In the genomic region with DNA sequence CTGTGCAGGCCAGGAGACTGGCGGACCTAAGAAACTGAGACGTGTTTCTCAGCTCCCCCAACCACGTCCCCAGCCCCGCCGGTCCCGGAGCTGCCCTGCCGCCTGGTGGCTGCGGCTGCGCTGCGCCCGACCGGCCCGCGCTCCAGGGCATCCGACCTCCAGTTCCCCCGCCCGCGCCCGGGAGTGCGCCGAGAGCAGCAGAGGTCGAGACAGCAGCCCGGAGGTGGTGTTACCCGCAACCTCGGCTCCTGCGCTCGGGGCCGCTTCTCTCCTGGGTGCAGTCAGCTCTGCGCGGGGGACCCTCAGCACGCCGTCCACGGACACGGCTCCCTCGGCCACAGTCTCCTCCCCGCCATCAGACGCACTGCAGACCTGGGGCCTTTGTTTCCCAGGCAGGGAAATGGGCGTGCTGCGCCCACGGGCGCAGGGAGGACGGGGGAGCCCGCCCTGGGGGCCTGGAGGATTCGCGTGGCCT, we compare ENCODE assay signal across 1 cellular context.
TF ChIP-seq lines count a peak whose summit lies in the region.

No MANE protein-coding gene starts in this region.

TF ChIP-seq in K562, 482 proteins besides CTCF, POLR2A, EP300 and RAD21 (continued from another document):
- TF ChIP-seq NCOA1 (IDR thresholded peaks at IDR 0.05; ENCODE audit: low read depth) (no peak), ELF2 (CRISPR knock-in tag; IDR thresholded peaks at IDR 0.05) (no peak), ZNF165 (CRISPR knock-in tag; IDR thresholded peaks at IDR 0.05; ENCODE audit: borderline replicate concordance) (no peak), MYC (IDR thresholded peaks at IDR 0.05; ENCODE audit: low read depth, low read length) (0 out of 2 replicates have a peak, but pooled peaks have one; percentile 30), MYC (CRISPR knock-in tag; IDR thresholded peaks at IDR 0.05; ENCODE audit: borderline replicate concordance, low read depth) (no peak), ZNF311 (CRISPR knock-in tag; IDR thresholded peaks at IDR 0.05) (no peak), SPI1 (IDR thresholded peaks at IDR 0.05; ENCODE audit: borderline replicate concordance, low read depth, low read length) (peak; percentile 38; the same call in 1 of the 2 replicates), ZNF212 (CRISPR knock-in tag; IDR thresholded peaks at IDR 0.05) (no peak), CBFA2T2 (conservative IDR thresholded peaks at IDR 0.05) (no peak), ZNF224 (CRISPR knock-in tag; IDR thresholded peaks at IDR 0.05) (no peak), ETV1 (tag; conservative IDR thresholded peaks at IDR 0.05; ENCODE audit: low read depth) (peak; percentile 71), POLR2B (IDR thresholded peaks at IDR 0.05; ENCODE audit: low read depth, partially characterized antibody) (no peak), CBX8 (IDR thresholded peaks at IDR 0.05; ENCODE audit: borderline replicate concordance, extremely low read depth, low read depth, low read length, poor library complexity, severe bottlenecking) (no peak), SMAD1 (IDR thresholded peaks at IDR 0.05; ENCODE audit: low read depth, low read length, partially characterized antibody) (no peak), ZNF830 (CRISPR knock-in tag; IDR thresholded peaks at IDR 0.05) (no peak), XRCC3 (IDR thresholded peaks at IDR 0.05) (no peak), PHF8 (IDR thresholded peaks at IDR 0.05; ENCODE audit: borderline replicate concordance, low read length) (peak; percentile 50; the same call in 1 of the 2 replicates), SIX5 (IDR thresholded peaks at IDR 0.05; ENCODE audit: borderline replicate concordance in 1 of 2, insufficient read depth in 1 of 2, low read depth in 1 of 2, low read length in 2 of 2) (no peak), ZNF274 (IDR thresholded peaks at IDR 0.05; ENCODE audit: borderline replicate concordance, low read depth, low read length) (no peak), TCFL5 (CRISPR knock-in tag; conservative IDR thresholded peaks at IDR 0.05) (no peak), U2AF2 (optimal IDR thresholded peaks at IDR 0.05; ENCODE audit: low read depth, low read length) (no peak), ELF1 (tag; IDR thresholded peaks at IDR 0.05) (peak; percentile 73), MYBL2 (IDR thresholded peaks at IDR 0.05; ENCODE audit: low read depth) (no peak), MYBL2 (CRISPR knock-in tag; IDR thresholded peaks at IDR 0.05; ENCODE audit: borderline replicate concordance) (no peak), STAG1 (CRISPR knock-in tag; IDR thresholded peaks at IDR 0.05; ENCODE audit: borderline replicate concordance) (peak; percentile 39; the same call in 1 of the 2 replicates), POLR2G (IDR thresholded peaks at IDR 0.05; ENCODE audit: low read depth, low read length) (peak; percentile 64), ZFP1 (CRISPR knock-in tag; IDR thresholded peaks at IDR 0.05) (no peak), GATA2 (CRISPR knock-in tag; IDR thresholded peaks at IDR 0.05) (no peak), NCOR1 (IDR thresholded peaks at IDR 0.05) (no peak), SMARCA5 (IDR thresholded peaks at IDR 0.05) (0 out of 2 replicates have a peak, but pooled peaks have one; percentile 19), MAZ (CRISPR knock-in tag; conservative IDR thresholded peaks at IDR 0.05 in 1 of 2, IDR thresholded peaks at IDR 0.05 in 1 of 2) (peak; percentile 85 to 96), EGR1 (conservative IDR thresholded peaks at IDR 0.05) (0 out of 2 replicates have a peak, but pooled peaks have one; percentile 13), EZH2 (IDR thresholded peaks at IDR 0.05; ENCODE audit: borderline replicate concordance, low read depth, low read length) (no peak)
- TF ChIP-seq, protein P1, sequence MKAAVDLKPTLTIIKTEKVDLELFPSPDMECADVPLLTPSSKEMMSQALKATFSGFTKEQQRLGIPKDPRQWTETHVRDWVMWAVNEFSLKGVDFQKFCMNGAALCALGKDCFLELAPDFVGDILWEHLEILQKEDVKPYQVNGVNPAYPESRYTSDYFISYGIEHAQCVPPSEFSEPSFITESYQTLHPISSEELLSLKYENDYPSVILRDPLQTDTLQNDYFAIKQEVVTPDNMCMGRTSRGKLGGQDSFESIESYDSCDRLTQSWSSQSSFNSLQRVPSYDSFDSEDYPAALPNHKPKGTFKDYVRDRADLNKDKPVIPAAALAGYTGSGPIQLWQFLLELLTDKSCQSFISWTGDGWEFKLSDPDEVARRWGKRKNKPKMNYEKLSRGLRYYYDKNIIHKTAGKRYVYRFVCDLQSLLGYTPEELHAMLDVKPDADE (conservative IDR thresholded peaks at IDR 0.05; ENCODE audit: control insufficient read depth, low read depth, low read length): no peak
- TF ChIP-seq, protein P2, sequence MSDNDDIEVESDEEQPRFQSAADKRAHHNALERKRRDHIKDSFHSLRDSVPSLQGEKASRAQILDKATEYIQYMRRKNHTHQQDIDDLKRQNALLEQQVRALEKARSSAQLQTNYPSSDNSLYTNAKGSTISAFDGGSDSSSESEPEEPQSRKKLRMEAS (CRISPR knock-in tag; IDR thresholded peaks at IDR 0.05): peak; percentile 34; the same call in 1 of the 2 replicates
- TF ChIP-seq, protein P3, sequence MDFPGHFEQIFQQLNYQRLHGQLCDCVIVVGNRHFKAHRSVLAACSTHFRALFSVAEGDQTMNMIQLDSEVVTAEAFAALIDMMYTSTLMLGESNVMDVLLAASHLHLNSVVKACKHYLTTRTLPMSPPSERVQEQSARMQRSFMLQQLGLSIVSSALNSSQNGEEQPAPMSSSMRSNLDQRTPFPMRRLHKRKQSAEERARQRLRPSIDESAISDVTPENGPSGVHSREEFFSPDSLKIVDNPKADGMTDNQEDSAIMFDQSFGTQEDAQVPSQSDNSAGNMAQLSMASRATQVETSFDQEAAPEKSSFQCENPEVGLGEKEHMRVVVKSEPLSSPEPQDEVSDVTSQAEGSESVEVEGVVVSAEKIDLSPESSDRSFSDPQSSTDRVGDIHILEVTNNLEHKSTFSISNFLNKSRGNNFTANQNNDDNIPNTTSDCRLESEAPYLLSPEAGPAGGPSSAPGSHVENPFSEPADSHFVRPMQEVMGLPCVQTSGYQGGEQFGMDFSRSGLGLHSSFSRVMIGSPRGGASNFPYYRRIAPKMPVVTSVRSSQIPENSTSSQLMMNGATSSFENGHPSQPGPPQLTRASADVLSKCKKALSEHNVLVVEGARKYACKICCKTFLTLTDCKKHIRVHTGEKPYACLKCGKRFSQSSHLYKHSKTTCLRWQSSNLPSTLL (IDR thresholded peaks at IDR 0.05): no peak
- TF ChIP-seq, protein P4, sequence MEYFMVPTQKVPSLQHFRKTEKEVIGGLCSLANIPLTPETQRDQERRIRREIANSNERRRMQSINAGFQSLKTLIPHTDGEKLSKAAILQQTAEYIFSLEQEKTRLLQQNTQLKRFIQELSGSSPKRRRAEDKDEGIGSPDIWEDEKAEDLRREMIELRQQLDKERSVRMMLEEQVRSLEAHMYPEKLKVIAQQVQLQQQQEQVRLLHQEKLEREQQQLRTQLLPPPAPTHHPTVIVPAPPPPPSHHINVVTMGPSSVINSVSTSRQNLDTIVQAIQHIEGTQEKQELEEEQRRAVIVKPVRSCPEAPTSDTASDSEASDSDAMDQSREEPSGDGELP (CRISPR knock-in tag; IDR thresholded peaks at IDR 0.05; ENCODE audit: borderline replicate concordance): peak; percentile 44; the same call in 1 of the 2 replicates
- TF ChIP-seq, protein P5, sequence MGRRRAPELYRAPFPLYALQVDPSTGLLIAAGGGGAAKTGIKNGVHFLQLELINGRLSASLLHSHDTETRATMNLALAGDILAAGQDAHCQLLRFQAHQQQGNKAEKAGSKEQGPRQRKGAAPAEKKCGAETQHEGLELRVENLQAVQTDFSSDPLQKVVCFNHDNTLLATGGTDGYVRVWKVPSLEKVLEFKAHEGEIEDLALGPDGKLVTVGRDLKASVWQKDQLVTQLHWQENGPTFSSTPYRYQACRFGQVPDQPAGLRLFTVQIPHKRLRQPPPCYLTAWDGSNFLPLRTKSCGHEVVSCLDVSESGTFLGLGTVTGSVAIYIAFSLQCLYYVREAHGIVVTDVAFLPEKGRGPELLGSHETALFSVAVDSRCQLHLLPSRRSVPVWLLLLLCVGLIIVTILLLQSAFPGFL (CRISPR knock-in tag; IDR thresholded peaks at IDR 0.05): no peak
- TF ChIP-seq, protein P6, sequence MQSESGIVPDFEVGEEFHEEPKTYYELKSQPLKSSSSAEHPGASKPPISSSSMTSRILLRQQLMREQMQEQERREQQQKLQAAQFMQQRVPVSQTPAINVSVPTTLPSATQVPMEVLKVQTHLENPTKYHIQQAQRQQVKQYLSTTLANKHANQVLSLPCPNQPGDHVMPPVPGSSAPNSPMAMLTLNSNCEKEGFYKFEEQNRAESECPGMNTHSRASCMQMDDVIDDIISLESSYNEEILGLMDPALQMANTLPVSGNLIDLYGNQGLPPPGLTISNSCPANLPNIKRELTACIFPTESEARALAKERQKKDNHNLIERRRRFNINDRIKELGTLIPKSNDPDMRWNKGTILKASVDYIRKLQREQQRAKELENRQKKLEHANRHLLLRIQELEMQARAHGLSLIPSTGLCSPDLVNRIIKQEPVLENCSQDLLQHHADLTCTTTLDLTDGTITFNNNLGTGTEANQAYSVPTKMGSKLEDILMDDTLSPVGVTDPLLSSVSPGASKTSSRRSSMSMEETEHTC (IDR thresholded peaks at IDR 0.05): no peak
- TF ChIP-seq, protein P7, sequence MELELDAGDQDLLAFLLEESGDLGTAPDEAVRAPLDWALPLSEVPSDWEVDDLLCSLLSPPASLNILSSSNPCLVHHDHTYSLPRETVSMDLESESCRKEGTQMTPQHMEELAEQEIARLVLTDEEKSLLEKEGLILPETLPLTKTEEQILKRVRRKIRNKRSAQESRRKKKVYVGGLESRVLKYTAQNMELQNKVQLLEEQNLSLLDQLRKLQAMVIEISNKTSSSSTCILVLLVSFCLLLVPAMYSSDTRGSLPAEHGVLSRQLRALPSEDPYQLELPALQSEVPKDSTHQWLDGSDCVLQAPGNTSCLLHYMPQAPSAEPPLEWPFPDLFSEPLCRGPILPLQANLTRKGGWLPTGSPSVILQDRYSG (tag; conservative IDR thresholded peaks at IDR 0.05; ENCODE audit: low read depth): no peak
